1 cellular context compared by ENCODE assay signal in genomic region chr3:114057011-114057347, GRCh38.
TF ChIP-seq lines count a peak whose summit lies in the region.

No MANE protein-coding gene starts in this region.

TF ChIP-seq in K562, 482 proteins besides CTCF, POLR2A, EP300 and RAD21 (continued from another document):
- TF ChIP-seq ZNF407 (IDR thresholded peaks at IDR 0.05; ENCODE audit: low read depth) (0 out of 2 replicates have a peak, but pooled peaks have one; percentile 5), L3MBTL2 (IDR thresholded peaks at IDR 0.05) (peak; percentile 6; the same call in 1 of the 2 replicates)
